24 cellular contexts compared by ENCODE assay signal in the genomic region with DNA sequence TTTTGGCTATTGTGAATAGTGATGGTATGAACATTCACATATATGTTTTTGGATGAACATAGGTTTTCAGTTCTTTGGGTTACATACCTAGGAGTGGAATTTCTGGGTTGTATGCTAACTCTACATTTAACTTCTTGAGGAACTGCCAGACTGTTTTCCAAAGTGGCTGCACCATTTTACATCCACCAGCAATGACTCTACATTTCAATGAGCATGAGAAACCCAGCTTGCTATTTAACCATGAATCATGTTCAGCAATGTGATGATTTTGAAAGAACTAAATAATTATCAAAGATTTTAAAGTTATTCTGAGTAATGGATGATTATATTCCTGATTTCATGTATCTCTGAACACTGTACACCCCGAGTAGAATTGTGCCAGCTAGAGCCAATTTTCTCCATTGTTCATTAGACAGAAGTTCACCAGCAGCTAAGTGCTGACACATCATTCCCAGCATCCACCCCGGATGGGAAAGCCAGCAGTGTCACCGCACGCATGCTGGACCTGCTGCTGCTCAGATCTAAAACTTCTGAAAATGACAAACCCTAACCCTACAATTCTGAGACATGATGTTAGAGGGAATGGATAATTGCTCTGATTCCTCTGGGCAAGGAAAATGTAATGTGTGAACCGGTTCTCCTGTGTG. TPM values are rescaled to one million over a fixed set of nuclear protein-coding genes. Genes with fewer than 3 reads are reported as not detected.
DNase-seq lines count a peak whose midpoint lies in the region; ATAC-seq and TF ChIP-seq lines count a peak whose summit lies in the region.
"Had no signal": no experiment of that assay in that cellular context is flagged by ENCODE, and none has a peak within 500 bp of the region (broad histone marks: within the 10 kb centered on the region; RNA-seq: fewer than 3 reads in every experiment).

No MANE protein-coding gene starts in this region.

- H3K27ac ChIP-seq in GM23338 (ENCODE audit: low read depth): no peak overlapping the region
- H3K27ac ChIP-seq: pancreas, Peyer's patch, tibial nerve had no signal

- no peaks in the 10 kb centered on the region for H3K9me2 ChIP-seq in GM23338 (ENCODE audit: insufficient read depth)

- no peak overlapping the region for H3K4me2 ChIP-seq in GM23338

- H3K27me3 ChIP-seq in GM23338 (ENCODE audit: insufficient read depth): no peaks in the 10 kb centered on the region
- H3K27me3 ChIP-seq: BLaER1 treated with 17β-estradiol and CSF1 and Interleukin-3, amounts not matched to agents 10 nM and 100 nM; pancreas; Peyer's patch; tibial nerve had no signal

- TF ChIP-seq CTCF in GM23338 (conservative IDR thresholded peaks at IDR 0.05; ENCODE audit: low read depth in 2 of 2) (no peak), fibroblast of the aortic adventitia (IDR thresholded peaks at IDR 0.05; ENCODE audit: insufficient read depth, low read length) (no peak), type B pancreatic cell (conservative IDR thresholded peaks at IDR 0.05) (no peak)

- H4K20me1 ChIP-seq in GM23338 (replicated peaks; ENCODE audit: insufficient read depth): no peaks in the 10 kb centered on the region
- H4K20me1 ChIP-seq: BLaER1 treated with 17β-estradiol and CSF1 and Interleukin-3, amounts not matched to agents 10 nM and 100 nM had no signal

- DNase-seq in GM23338 (ENCODE audit: low spot score): no peak
- DNase-seq in T-helper 17 cell: no peak
- peak; percentile 29 for DNase-seq in fibroblast of the aortic adventitia (ENCODE audit: low read depth)
- DNase-seq in type B pancreatic cell (ENCODE audit: extremely low spot score, unreplicated experiment): no peak
- no peak for DNase-seq in activated T-cell treated with anti-CD3 and anti-CD28 coated beads, Interleukin-2, amount 50 U/mL, for 72 hours
- DNase-seq: activated CD4-positive, alpha-beta T cell treated with anti-CD3 and anti-CD28 coated beads, Interleukin-2, amount 50 U/mL, for 48 hours; activated gamma-delta T cell treated with Interleukin-2 at 50 U/mL for 16 hours; Calu3; caudate nucleus; GDM1; kidney glomerular epithelial cell; naive thymus-derived CD4-positive, alpha-beta T cell; NCI-H187 treated with DMSO at 0.1 percent for 48 hours; NCI-H345; pancreas; Peyer's patch; stimulated activated CD4-positive, alpha-beta T cell treated with anti-CD3 and anti-CD28 coated beads, Interleukin-2, amount 100 ng/mL, for 24 hours had no signal

- no peaks in the 10 kb centered on the region for H3K9me3 ChIP-seq in T-helper 17 cell (ENCODE audit: control insufficient read depth, low read length, poor library complexity, severe bottlenecking)
- H3K9me3 ChIP-seq: BLaER1 treated with 17β-estradiol and CSF1 and Interleukin-3, amounts not matched to agents 10 nM and 100 nM; pancreas; Peyer's patch; tibial nerve had no signal

- ATAC-seq in GM23338: no peak
- ATAC-seq in T-helper 17 cell: no peak
- ATAC-seq in GM18873 (IDR thresholded peaks at IDR 0.05; ENCODE audit: low FRiP score, unreplicated experiment): no peak
- no peak for ATAC-seq in activated T-cell treated with anti-CD3 and anti-CD28 coated beads, Interleukin-2, amount 50 U/mL, for 72 hours (replicated peaks in 1 of 2)
- no peak for ATAC-seq in GM19397 (IDR thresholded peaks at IDR 0.05; ENCODE audit: unreplicated experiment)
- ATAC-seq: naive thymus-derived CD4-positive, alpha-beta T cell; pancreas; WTC11 had no signal

- H3K9me3 Mint-ChIP-seq in GM23338 (no peaks in the 10 kb centered on the region), type B pancreatic cell (no peaks in the 10 kb centered on the region)
- no peaks in the 10 kb centered on the region for H3K9me3 Mint-ChIP-seq in activated T-cell treated with anti-CD3 and anti-CD28 coated beads, Interleukin-2, amount 50 U/mL, for 72 hours
- H3K9me3 Mint-ChIP-seq: memory B cell; naive thymus-derived CD4-positive, alpha-beta T cell; stimulated activated naive CD8-positive, alpha-beta T cell treated with anti-CD3 and anti-CD28 coated beads, Interleukin-15, Interleukin-2, amounts not matched to agents 100 ng/mL and 50 ng/mL, for 24 hours; WTC11 had no signal

- no peaks in the 10 kb centered on the region for H3K36me3 ChIP-seq in GM23338 (ENCODE audit: insufficient read depth)
- H3K36me3 ChIP-seq: BLaER1 treated with 17β-estradiol and CSF1 and Interleukin-3, amounts not matched to agents 10 nM and 100 nM; pancreas; Peyer's patch; tibial nerve had no signal

- H3K4me1 Mint-ChIP-seq in GM23338 (no peaks in the 10 kb centered on the region), T-helper 17 cell (peaks cover 9% of the 10 kb centered on the region), type B pancreatic cell (ENCODE audit: unreplicated experiment) (peaks cover 10% of the 10 kb centered on the region)
- no peaks in the 10 kb centered on the region for H3K4me1 Mint-ChIP-seq in activated T-cell treated with anti-CD3 and anti-CD28 coated beads, Interleukin-2, amount 50 U/mL, for 72 hours (ENCODE audit: low read depth)
- H3K4me1 Mint-ChIP-seq: WTC11 had no signal

- H3K27me3 Mint-ChIP-seq in GM23338 (ENCODE audit: insufficient read depth, low read depth, poor library complexity) (no peaks in the 10 kb centered on the region), T-helper 17 cell (peaks cover 28% of the 10 kb centered on the region), type B pancreatic cell (peaks cover 8% of the 10 kb centered on the region)
- peaks cover 28% of the 10 kb centered on the region for H3K27me3 Mint-ChIP-seq in activated T-cell treated with anti-CD3 and anti-CD28 coated beads, Interleukin-2, amount 50 U/mL, for 72 hours (ENCODE audit: low read depth)

- no peaks in the 10 kb centered on the region for H3F3A ChIP-seq in GM23338 (replicated peaks; ENCODE audit: low read depth)

- H3K27ac Mint-ChIP-seq in GM23338: no peak overlapping the region
- peak overlapping the region; percentile 6 for H3K27ac Mint-ChIP-seq in T-helper 17 cell
- no peak overlapping the region for H3K27ac Mint-ChIP-seq in type B pancreatic cell
- no peak overlapping the region for H3K27ac Mint-ChIP-seq in activated T-cell treated with anti-CD3 and anti-CD28 coated beads, Interleukin-2, amount 50 U/mL, for 72 hours
- H3K27ac Mint-ChIP-seq: memory B cell; naive thymus-derived CD4-positive, alpha-beta T cell; stimulated activated naive CD8-positive, alpha-beta T cell treated with anti-CD3 and anti-CD28 coated beads, Interleukin-15, Interleukin-2, amounts not matched to agents 100 ng/mL and 50 ng/mL, for 24 hours; WTC11 had no signal

- 0 out of 2 replicates have a peak overlapping the region, but pooled peaks have one; percentile 14 for H2AFZ ChIP-seq in GM23338

- H3K36me3 Mint-ChIP-seq in GM23338 (ENCODE audit: low read depth): no peaks in the 10 kb centered on the region
- peaks cover 7% of the 10 kb centered on the region for H3K36me3 Mint-ChIP-seq in T-helper 17 cell (ENCODE audit: low read depth)
- no peaks in the 10 kb centered on the region for H3K36me3 Mint-ChIP-seq in type B pancreatic cell
- peaks cover 0 to 1% of the 10 kb centered on the region in 2 donors for H3K36me3 Mint-ChIP-seq in activated T-cell treated with anti-CD3 and anti-CD28 coated beads, Interleukin-2, amount 50 U/mL, for 72 hours (ENCODE audit: insufficient read depth in 2 of 2)
- H3K36me3 Mint-ChIP-seq: memory B cell; naive thymus-derived CD4-positive, alpha-beta T cell; WTC11 had no signal

- no peaks in the 10 kb centered on the region for H3K79me2 ChIP-seq in GM23338 (replicated peaks; ENCODE audit: insufficient read depth)

- H3K4me1 ChIP-seq in GM23338 (ENCODE audit: insufficient read depth): no peaks in the 10 kb centered on the region
- H3K4me1 ChIP-seq: pancreas, Peyer's patch, tibial nerve had no signal

- H3K4me3 ChIP-seq in GM23338: no peak overlapping the region
- H3K4me3 ChIP-seq in fibroblast of the aortic adventitia (ENCODE audit: low read depth, low read length): no peak overlapping the region
- H3K4me3 ChIP-seq: BLaER1 treated with 17β-estradiol and CSF1 and Interleukin-3, amounts not matched to agents 10 nM and 100 nM; pancreas; Peyer's patch; tibial nerve had no signal

- no peak overlapping the region for H3K4me3 Mint-ChIP-seq in GM23338
- H3K4me3 Mint-ChIP-seq in T-helper 17 cell: no peak overlapping the region
- H3K4me3 Mint-ChIP-seq in type B pancreatic cell: peak overlapping the region; percentile 29
- no peak overlapping the region for H3K4me3 Mint-ChIP-seq in activated T-cell treated with anti-CD3 and anti-CD28 coated beads, Interleukin-2, amount 50 U/mL, for 72 hours
- H3K4me3 Mint-ChIP-seq: memory B cell; naive thymus-derived CD4-positive, alpha-beta T cell; stimulated activated naive CD8-positive, alpha-beta T cell treated with anti-CD3 and anti-CD28 coated beads, Interleukin-15, Interleukin-2, amounts not matched to agents 100 ng/mL and 50 ng/mL, for 24 hours; WTC11 had no signal

TF ChIP-seq in GM23338, 12 proteins besides CTCF, POLR2A, EP300 and RAD21 (continues in another document):
- TF ChIP-seq, protein P1, sequence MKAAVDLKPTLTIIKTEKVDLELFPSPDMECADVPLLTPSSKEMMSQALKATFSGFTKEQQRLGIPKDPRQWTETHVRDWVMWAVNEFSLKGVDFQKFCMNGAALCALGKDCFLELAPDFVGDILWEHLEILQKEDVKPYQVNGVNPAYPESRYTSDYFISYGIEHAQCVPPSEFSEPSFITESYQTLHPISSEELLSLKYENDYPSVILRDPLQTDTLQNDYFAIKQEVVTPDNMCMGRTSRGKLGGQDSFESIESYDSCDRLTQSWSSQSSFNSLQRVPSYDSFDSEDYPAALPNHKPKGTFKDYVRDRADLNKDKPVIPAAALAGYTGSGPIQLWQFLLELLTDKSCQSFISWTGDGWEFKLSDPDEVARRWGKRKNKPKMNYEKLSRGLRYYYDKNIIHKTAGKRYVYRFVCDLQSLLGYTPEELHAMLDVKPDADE (IDR thresholded peaks at IDR 0.05): no peak

RNA-seq across cellular contexts. Expression of gene ANAPC5, which starts 13.3 kb away (rescaled TPM):
- total RNA-seq in GM23338 (2014; rRNA removed; shearing (Covaris generic)): 114 and 125 TPM in 2 replicates
- 62.4 and 65.9 TPM in 2 replicates for polyA plus RNA-seq in GM23338 (2016; fragmentation: Nextera tagmentation; extraction: Ambion mirVana)
- 100 to 1,000 TPM; 107 to 130 TPM for total RNA-seq in T-helper 17 cell
- 148 and 209 TPM in 2 replicates for total RNA-seq in fibroblast of the aortic adventitia (ENCODE audit: low replicate concordance)
- total RNA-seq in type B pancreatic cell (ENCODE audit: low replicate concordance): 98.3 and 101 TPM in 2 replicates
- total RNA-seq in activated T-cell treated with anti-CD3 and anti-CD28 coated beads, Interleukin-2, amount 50 U/mL, for 72 hours: 100 to 1,000 TPM; 101 to 102 TPM

RNA-seq across cellular contexts. Expression of gene RNF34, which starts 34.4 kb away (rescaled TPM):
- total RNA-seq in GM23338 (2014; rRNA removed; shearing (Covaris generic)): 50.1 and 63.3 TPM in 2 replicates
- 47.1 and 47.2 TPM in 2 replicates for polyA plus RNA-seq in GM23338 (2016; fragmentation: Nextera tagmentation; extraction: Ambion mirVana)
- total RNA-seq in T-helper 17 cell (10 to 100 TPM; 63.8 to 63.9 TPM), fibroblast of the aortic adventitia (ENCODE audit: low replicate concordance) (36.9 and 55.1 TPM in 2 replicates), type B pancreatic cell (ENCODE audit: low replicate concordance) (44.3 and 47.8 TPM in 2 replicates)
- 10 to 100 TPM; 88.6 to 99.0 TPM for total RNA-seq in activated T-cell treated with anti-CD3 and anti-CD28 coated beads, Interleukin-2, amount 50 U/mL, for 72 hours
